In the genomic region with DNA sequence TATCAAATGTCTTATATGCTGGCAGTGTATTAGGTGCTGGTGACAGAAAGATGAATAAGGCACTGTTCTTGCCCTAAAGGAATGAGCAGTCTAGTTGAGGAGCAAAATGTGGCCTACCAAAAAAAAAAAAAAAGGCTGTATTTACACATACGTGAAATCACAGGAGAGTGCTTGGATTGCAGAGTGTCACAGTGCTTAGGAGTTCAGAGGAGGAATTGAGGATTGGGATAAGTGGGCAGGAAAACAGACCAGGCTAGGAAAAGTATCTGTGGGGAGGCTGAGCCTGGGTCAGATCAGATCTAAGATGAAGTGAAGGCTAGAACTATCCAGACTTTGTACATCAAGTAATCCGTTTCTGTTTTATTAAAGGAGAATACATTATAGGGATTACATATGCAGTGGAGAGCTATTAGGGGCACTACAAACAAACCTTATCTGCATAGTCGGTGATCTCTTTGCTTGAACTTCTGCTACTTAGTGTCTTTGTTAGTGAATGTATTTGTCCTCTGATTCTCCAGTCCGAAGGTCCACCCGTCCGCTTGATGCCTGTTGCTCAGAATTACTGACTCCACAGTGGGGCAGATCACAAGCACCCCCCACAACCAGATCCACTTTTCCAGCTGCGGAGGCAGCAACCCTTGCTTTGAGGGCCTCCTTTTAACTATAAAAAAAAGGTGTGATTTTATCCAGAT, we compare ENCODE assay signal across 16 cellular contexts.
"Had no signal": no experiment of that assay in that cellular context is flagged by ENCODE, and none has a peak within 500 bp of the region (broad histone marks: within the 10 kb centered on the region; RNA-seq: fewer than 3 reads in every experiment).

No MANE protein-coding gene starts in this region.

- H3K4me3 ChIP-seq: ascending aorta, gastrocnemius medialis, prostate gland, sigmoid colon had no signal

- H3K4me1 Mint-ChIP-seq: activated CD4-positive, alpha-beta T cell treated with anti-CD3 and anti-CD28 coated beads for 36 hours had no signal

- H3K27me3 Mint-ChIP-seq: activated CD4-positive, alpha-beta T cell treated with anti-CD3 and anti-CD28 coated beads for 36 hours had no signal

- H3K9me3 ChIP-seq: ascending aorta, gastrocnemius medialis, neutrophil, prostate gland, sigmoid colon had no signal

- H3K27ac Mint-ChIP-seq: activated CD4-positive, alpha-beta T cell treated with anti-CD3 and anti-CD28 coated beads for 36 hours; activated CD8-positive, alpha-beta T cell treated with anti-CD3 and anti-CD28 coated beads, Interleukin-2, amount 10 ng/mL, durations not matched to agents 7 days and 5 days had no signal

- H3K36me3 ChIP-seq: prostate gland had no signal

- H3K4me3 Mint-ChIP-seq: activated CD4-positive, alpha-beta T cell treated with anti-CD3 and anti-CD28 coated beads for 36 hours; activated CD8-positive, alpha-beta T cell treated with anti-CD3 and anti-CD28 coated beads, Interleukin-2, amount 10 ng/mL, durations not matched to agents 7 days and 5 days had no signal

- H3K27me3 ChIP-seq: ascending aorta, gastrocnemius medialis, neutrophil, sigmoid colon had no signal

- H3K27ac ChIP-seq: ascending aorta, epithelial cell of prostate, prostate gland, sigmoid colon, VCaP had no signal

- ATAC-seq: activated CD4-positive, alpha-beta T cell treated with anti-CD3 and anti-CD28 coated beads for 36 hours; activated CD8-positive, alpha-beta T cell treated with anti-CD3 and anti-CD28 coated beads, Interleukin-2, amount 10 ng/mL, durations not matched to agents 7 days and 5 days; gastrocnemius medialis; stimulated activated naive CD8-positive, alpha-beta T cell treated with anti-CD3 and anti-CD28 coated beads, Interleukin-15, Interleukin-2, amounts not matched to agents 100 U/mL and 50 U/mL, for 24 hours had no signal

- DNase-seq: activated CD4-positive, alpha-beta T cell treated with anti-CD3 and anti-CD28 coated beads for 36 hours; activated CD8-positive, alpha-beta memory T cell treated with anti-CD3 and anti-CD28 coated beads, Interleukin-2, amount 50 U/mL, for 48 hours; activated CD8-positive, alpha-beta T cell treated with anti-CD3 and anti-CD28 coated beads, Interleukin-2, amount 10 ng/mL, durations not matched to agents 7 days and 5 days; effector CD8-positive, alpha-beta T cell; gastrocnemius medialis; midbrain; sigmoid colon; stimulated activated CD4-positive, alpha-beta T cell treated with anti-CD3 and anti-CD28 coated beads, Interleukin-12 subunit alpha, Interleukin-12 subunit beta, amount 100 ng/mL, for 4 hours; stimulated activated CD4-positive, alpha-beta T cell treated with anti-CD3 and anti-CD28 coated beads, Interleukin-2, amount 100 ng/mL, for 48 hours; stimulated activated naive CD8-positive, alpha-beta T cell treated with anti-CD3 and anti-CD28 coated beads, Interleukin-15, Interleukin-2, amounts not matched to agents 100 U/mL and 50 U/mL, for 24 hours; T-helper 9 cell had no signal
